8 cellular contexts compared by ENCODE assay signal in genomic region chr10:21172774-21173432, GRCh38.
DNase-seq lines count a peak whose midpoint lies in the region; ATAC-seq and TF ChIP-seq lines count a peak whose summit lies in the region.

No MANE protein-coding gene starts in this region.

- no peaks in the 10 kb centered on the region for H3K36me3 Mint-ChIP-seq in chondrocyte (ENCODE audit: low read depth)
- peaks cover 12% of the 10 kb centered on the region for H3K36me3 Mint-ChIP-seq in type B pancreatic cell
- no peaks in the 10 kb centered on the region for H3K36me3 Mint-ChIP-seq in naive thymus-derived CD4-positive, alpha-beta T cell

- H3K27me3 Mint-ChIP-seq in chondrocyte (ENCODE audit: low read depth) (peaks cover 2% of the 10 kb centered on the region), type B pancreatic cell (peaks cover 41% of the 10 kb centered on the region)
- H3K27me3 Mint-ChIP-seq in naive thymus-derived CD4-positive, alpha-beta T cell, result peaks cover 52 to 63% (median 61%) of the 10 kb centered on the region in 5 donors

- CTCF ChIA-PET in naive thymus-derived CD4-positive, alpha-beta T cell (lab: Charles Lee), result no interaction called here

- peak overlapping the region; percentile 45 to 54 (median 49) for H3K4me3 ChIP-seq in right lobe of liver
- H3K4me3 ChIP-seq in naive thymus-derived CD4-positive, alpha-beta T cell (ENCODE audit: low read length), result no peak overlapping the region

- POLR2A ChIA-PET in naive thymus-derived CD4-positive, alpha-beta T cell (lab: Charles Lee), result no interaction called here

- TF ChIP-seq CTCF in chondrocyte (IDR thresholded peaks at IDR 0.05) (no peak), right lobe of liver (IDR thresholded peaks at IDR 0.05) (no peak), type B pancreatic cell (conservative IDR thresholded peaks at IDR 0.05) (no peak)

- H3K9me3 Mint-ChIP-seq in chondrocyte (ENCODE audit: low read depth), result no peaks in the 10 kb centered on the region
- no peaks in the 10 kb centered on the region for H3K9me3 Mint-ChIP-seq in type B pancreatic cell
- peaks cover 0 to 5% (median 0%) of the 10 kb centered on the region in 11 donors for H3K9me3 Mint-ChIP-seq in naive thymus-derived CD4-positive, alpha-beta T cell

- ATAC-seq in right lobe of liver, result peak; percentile 33 to 59 (median 40)
- ATAC-seq in naive thymus-derived CD4-positive, alpha-beta T cell, result no peak

- no peak overlapping the region for H3K27ac Mint-ChIP-seq in chondrocyte (ENCODE audit: unreplicated experiment)
- H3K27ac Mint-ChIP-seq in type B pancreatic cell, result peak overlapping the region; percentile 89
- no peak overlapping the region for H3K27ac Mint-ChIP-seq in naive thymus-derived CD4-positive, alpha-beta T cell

- no peaks in the 10 kb centered on the region for H3K27me3 ChIP-seq in right lobe of liver
- H3K27me3 ChIP-seq in naive thymus-derived CD4-positive, alpha-beta T cell (ENCODE audit: control insufficient read depth in 2 of 2, insufficient read depth in 2 of 2, low read length in 2 of 2), result peaks cover 0 to 3% of the 10 kb centered on the region in 2 donors

- DNase-seq in NCI-H82 (lab: John Stamatoyannopoulos, UW) (peak; percentile 28), NCI-H82 treated with DMSO at 0.1 percent for 48 hours (lab: John Stamatoyannopoulos, UW; ENCODE audit: unreplicated experiment) (no peak), chondrocyte (ENCODE audit: low spot score) (no peak), right lobe of liver (peak in 1 of 3 donors; percentile 42), type B pancreatic cell (ENCODE audit: extremely low spot score, unreplicated experiment) (no peak), A172 (ENCODE audit: low spot score) (no peak), GM19238 (ENCODE audit: insufficient read length, low spot score) (no peak)
- DNase-seq in naive thymus-derived CD4-positive, alpha-beta T cell, result no peak

- TF ChIP-seq POLR2A in right lobe of liver (IDR thresholded peaks at IDR 0.05), result no peak

- H3K4me3 Mint-ChIP-seq in chondrocyte (ENCODE audit: unreplicated experiment), result peak overlapping the region; percentile 79
- H3K4me3 Mint-ChIP-seq in type B pancreatic cell, result peak overlapping the region; percentile 94
- peak overlapping the region in 4 of 10 donors; percentile 6 to 72 (median 44) for H3K4me3 Mint-ChIP-seq in naive thymus-derived CD4-positive, alpha-beta T cell

- H3K27ac ChIP-seq in right lobe of liver, result no peak overlapping the region
- H3K27ac ChIP-seq in naive thymus-derived CD4-positive, alpha-beta T cell (ENCODE audit: low read depth, low read length), result no peak overlapping the region

- H3K36me3 ChIP-seq in right lobe of liver, result no peaks in the 10 kb centered on the region
- no peaks in the 10 kb centered on the region for H3K36me3 ChIP-seq in naive thymus-derived CD4-positive, alpha-beta T cell (ENCODE audit: control insufficient read depth in 2 of 3, insufficient read depth in 3 of 3, low read length in 3 of 3)

- H3K9me3 ChIP-seq in right lobe of liver, result no peaks in the 10 kb centered on the region
- H3K9me3 ChIP-seq in naive thymus-derived CD4-positive, alpha-beta T cell (ENCODE audit: control insufficient read depth in 2 of 3, low read length in 3 of 3), result no peaks in the 10 kb centered on the region

- 4% methylated on average over 14 of the region's 36 CpGs for WGBS in right lobe of liver (ENCODE audit: insufficient coverage, low coverage, low lambda C conversion rate, missing lambda C conversion rate)

- H3K4me1 ChIP-seq in right lobe of liver, result peaks cover 0 to 16% (median 0%) of the 10 kb centered on the region in 4 donors
- H3K4me1 ChIP-seq in naive thymus-derived CD4-positive, alpha-beta T cell (ENCODE audit: control insufficient read depth in 2 of 2, insufficient read depth in 2 of 2, low read length in 2 of 2), result peaks cover 0 to 4% of the 10 kb centered on the region in 2 donors

- H3K4me1 Mint-ChIP-seq in chondrocyte (ENCODE audit: low read depth) (peaks cover 20% of the 10 kb centered on the region), type B pancreatic cell (ENCODE audit: unreplicated experiment) (peaks cover 20% of the 10 kb centered on the region)
- peaks cover 5 to 23% (median 13%) of the 10 kb centered on the region in 7 donors for H3K4me1 Mint-ChIP-seq in naive thymus-derived CD4-positive, alpha-beta T cell

- intact Hi-C loops in right lobe of liver (cut with DNase I), result no loop called here
- intact Hi-C loops in naive thymus-derived CD4-positive, alpha-beta T cell (cut with micrococcal nuclease), result no loop called here
